ENCODE assay signal across 1 cellular context in genomic region chr6:157778719-157779118, GRCh38.
TF ChIP-seq lines count a peak whose summit lies in the region.

No MANE protein-coding gene starts in this region.

TF ChIP-seq in IMR-90, 13 proteins besides CTCF, POLR2A, EP300 and RAD21:
- no peak for TF ChIP-seq CHD1 (IDR thresholded peaks at IDR 0.05; ENCODE audit: low read depth, low read length)
- TF ChIP-seq MXI1 (IDR thresholded peaks at IDR 0.05; ENCODE audit: borderline replicate concordance, low read depth, low read length): no peak
- no peak for TF ChIP-seq FOS (IDR thresholded peaks at IDR 0.05; ENCODE audit: low read depth, low read length)
TF ChIP-seq in IMR-90: peak in this region for 0.
